ENCODE assay signal across 25 cellular contexts in the genomic region with DNA sequence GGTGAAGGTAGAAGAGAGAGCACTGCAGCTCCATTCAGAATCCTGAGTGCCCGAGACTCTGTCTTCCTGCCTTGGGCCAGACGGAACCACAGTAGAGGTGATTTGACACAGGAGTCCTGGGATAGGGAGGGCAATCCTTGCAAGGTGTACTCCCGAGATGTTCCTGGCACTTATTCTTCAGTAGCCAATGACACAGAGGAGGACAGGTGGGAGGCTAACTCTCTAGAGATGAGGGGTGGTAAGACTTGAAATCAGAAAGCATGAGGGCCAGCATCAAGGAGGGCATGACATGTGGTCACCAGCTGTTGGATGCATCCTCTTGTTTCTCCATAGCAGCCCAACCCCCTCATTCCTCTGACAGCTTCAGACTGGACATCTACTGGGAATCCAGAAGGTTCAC. TPM values are rescaled to one million over a fixed set of nuclear protein-coding genes. Genes with fewer than 3 reads are reported as not detected.
"Had no signal": no experiment of that assay in that cellular context is flagged by ENCODE, and none has a peak within 500 bp of the region (broad histone marks: within the 10 kb centered on the region; RNA-seq: fewer than 3 reads in every experiment).

No MANE protein-coding gene starts in this region.

- H3K36me3 ChIP-seq: colonic mucosa, esophagus squamous epithelium, gastrocnemius medialis, heart right ventricle, left lung, lower lobe of right lung had no signal

- H3K9me3 ChIP-seq: colonic mucosa, esophagus squamous epithelium, gastrocnemius medialis, heart right ventricle, left lung, lower lobe of right lung, mucosa of descending colon had no signal

- H3K27ac Mint-ChIP-seq: dendritic cell treated with granulocyte-macrophage colony-stimulating factor and Interleukin-4, amounts not matched to agents 40 ng/mL and 50 ng/mL, for 4 days; effector memory CD8-positive, alpha-beta T cell; endodermal cell; memory B cell; mesothelial cell of epicardium; naive B cell; naive thymus-derived CD8-positive, alpha-beta T cell had no signal

- H3K4me1 Mint-ChIP-seq: memory B cell; mesothelial cell of epicardium; naive B cell; naive thymus-derived CD8-positive, alpha-beta T cell had no signal

- H3K4me3 ChIP-seq: colonic mucosa, esophagus squamous epithelium, gastrocnemius medialis, heart right ventricle, left lung, lower lobe of right lung, mucosa of descending colon had no signal

- H3K27me3 Mint-ChIP-seq: dendritic cell treated with granulocyte-macrophage colony-stimulating factor and Interleukin-4, amounts not matched to agents 40 ng/mL and 50 ng/mL, for 4 days had no signal

- H3K4me1 ChIP-seq: colonic mucosa, esophagus squamous epithelium, gastrocnemius medialis, heart right ventricle, left lung, lower lobe of right lung had no signal

- ATAC-seq: effector memory CD8-positive, alpha-beta T cell; gastrocnemius medialis; heart right ventricle; left cardiac atrium; left lung; left ventricle myocardium superior; lower lobe of right lung; mucosa of descending colon; naive thymus-derived CD8-positive, alpha-beta T cell had no signal

- H3K9me3 Mint-ChIP-seq: dendritic cell treated with granulocyte-macrophage colony-stimulating factor and Interleukin-4, amounts not matched to agents 40 ng/mL and 50 ng/mL, for 4 days; effector memory CD8-positive, alpha-beta T cell; memory B cell had no signal

- DNase-seq: colonic mucosa; cortex of kidney; effector CD8-positive, alpha-beta T cell; effector memory CD8-positive, alpha-beta T cell; endodermal cell; esophagus squamous epithelium; foreskin fibroblast; foreskin melanocyte; gastrocnemius medialis; glutamatergic neuron; heart right ventricle; hippocampal formation; left cardiac atrium; left lung; left ventricle myocardium superior; lower lobe of right lung; mammary epithelial cell; mucosa of descending colon; naive B cell; naive thymus-derived CD8-positive, alpha-beta T cell had no signal

- H3K4me3 Mint-ChIP-seq: dendritic cell treated with granulocyte-macrophage colony-stimulating factor and Interleukin-4, amounts not matched to agents 40 ng/mL and 50 ng/mL, for 4 days; effector memory CD8-positive, alpha-beta T cell; endodermal cell; memory B cell; mesothelial cell of epicardium; naive B cell; naive thymus-derived CD8-positive, alpha-beta T cell had no signal

- H3K36me3 Mint-ChIP-seq: memory B cell, mesothelial cell of epicardium, naive B cell had no signal

- H3K27ac ChIP-seq: colonic mucosa, esophagus squamous epithelium, gastrocnemius medialis, heart right ventricle, left lung, lower lobe of right lung had no signal

- H3K27me3 ChIP-seq: colonic mucosa, gastrocnemius medialis had no signal

RNA-seq across cellular contexts. Expression of gene CSMD2, which starts 56.3 kb away (rescaled TPM):
- total RNA-seq: endothelial cell of umbilical vein; myocyte; naive thymus-derived CD8-positive, alpha-beta T cell had no signal
